19 cellular contexts compared by ENCODE assay signal in the genomic region with DNA sequence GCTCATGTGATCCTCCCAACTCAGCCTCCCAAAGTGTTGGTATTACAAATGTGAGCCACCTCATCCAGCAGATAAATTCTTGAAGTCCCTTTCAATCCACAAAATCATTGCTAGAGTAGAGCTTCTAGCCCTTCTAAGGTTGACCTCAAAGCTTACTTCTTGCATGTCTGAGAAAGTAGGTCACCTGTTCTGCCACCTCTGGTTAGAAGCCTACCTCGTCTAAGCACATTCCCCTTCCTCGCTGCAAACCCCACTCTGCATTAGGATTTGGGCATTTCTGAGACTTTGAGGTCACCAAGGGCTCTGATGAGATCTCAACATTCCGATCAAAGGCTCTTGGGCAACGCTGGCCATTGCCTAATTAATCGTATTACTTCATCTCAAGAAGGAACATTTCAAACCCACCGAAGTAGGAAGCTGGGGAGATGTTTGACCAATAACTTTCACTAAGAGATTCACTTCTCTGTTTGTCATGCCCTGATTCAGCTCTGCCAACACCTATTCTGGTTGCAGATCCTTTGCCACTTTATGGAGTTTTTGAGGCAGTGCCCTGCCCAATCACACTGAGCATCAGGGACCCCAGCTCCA. TPM values are rescaled to one million over a fixed set of nuclear protein-coding genes. Genes with fewer than 3 reads are reported as not detected.
DNase-seq lines count a peak whose midpoint lies in the region; ATAC-seq and TF ChIP-seq lines count a peak whose summit lies in the region.
"Had no signal": no experiment of that assay in that cellular context is flagged by ENCODE, and none has a peak within 500 bp of the region (broad histone marks: within the 10 kb centered on the region; RNA-seq: fewer than 3 reads in every experiment).

No MANE protein-coding gene starts in this region.

- H3K36me3 Mint-ChIP-seq in activated T-cell treated with anti-CD3 and anti-CD28 coated beads, Interleukin-2, amount 50 U/mL, for 4 hours (ENCODE audit: insufficient read depth), result peaks cover 35% of the 10 kb centered on the region
- H3K36me3 Mint-ChIP-seq: activated naive CD4-positive, alpha-beta T cell treated with anti-CD3 and anti-CD28 coated beads, Interleukin-2, amount 50 U/mL, for 24 hours had no signal

- H3K4me2 ChIP-seq in osteoblast (ENCODE audit: insufficient read depth, low read length), result no peak overlapping the region

- no peaks in the 10 kb centered on the region for H3K27me3 Mint-ChIP-seq in activated T-cell treated with anti-CD3 and anti-CD28 coated beads, Interleukin-2, amount 50 U/mL, for 4 hours (ENCODE audit: low read depth)
- H3K27me3 Mint-ChIP-seq: activated naive CD4-positive, alpha-beta T cell treated with anti-CD3 and anti-CD28 coated beads, Interleukin-2, amount 50 U/mL, for 24 hours had no signal

- intact Hi-C loops in esophagus muscularis mucosa (cut with DNase I), result loop anchor here (10.0 kb wide), 1 partner anchor 178 kb away; the partner anchor contains the start of gene LSM11

- no peaks in the 10 kb centered on the region for H4K20me1 ChIP-seq in osteoblast (ENCODE audit: insufficient read depth, low read length)

- no peak for DNase-seq in activated T-cell treated with anti-CD3 and anti-CD28 coated beads, Interleukin-2, amount 50 U/mL, for 4 hours
- no peak for DNase-seq in activated T-cell treated with anti-CD3 and anti-CD28 coated beads for 4 hours
- peak; percentile 4 for DNase-seq in SIG-M5 (lab: John Stamatoyannopoulos, UW)
- no peak for DNase-seq in esophagus muscularis mucosa (ENCODE audit: extremely low spot score)
- DNase-seq in stimulated activated CD4-positive, alpha-beta T cell treated with anti-CD3 and anti-CD28 coated beads, Interleukin-12 subunit alpha, Interleukin-12 subunit beta, amount 100 ng/mL, for 4 hours, result no peak
- no peak for DNase-seq in osteoblast (ENCODE audit: insufficient read length, low spot score, missing footprints)
- DNase-seq: effector CD8-positive, alpha-beta T cell; mammary epithelial cell; MM.1S; NCI-H2171; stimulated activated CD4-positive, alpha-beta T cell treated with anti-CD3 and anti-CD28 coated beads, Interleukin-4, amount 100 ng/mL, for 1 hour had no signal

- H3K9me3 ChIP-seq in esophagus muscularis mucosa (no peaks in the 10 kb centered on the region), stomach smooth muscle (ENCODE audit: control insufficient read depth in 2 of 2, low read length in 2 of 2) (no peaks in the 10 kb centered on the region), osteoblast (ENCODE audit: low read depth, low read length) (no peaks in the 10 kb centered on the region)
- H3K9me3 ChIP-seq: right atrium auricular region, SJSA1, tibial nerve had no signal

- ATAC-seq in activated T-cell treated with anti-CD3 and anti-CD28 coated beads, Interleukin-2, amount 50 U/mL, for 4 hours, result no peak
- ATAC-seq in HG02870 (IDR thresholded peaks at IDR 0.05; ENCODE audit: unreplicated experiment), result no peak
- ATAC-seq: HepG2 had no signal

- peaks cover 18% of the 10 kb centered on the region for H3K79me2 ChIP-seq in osteoblast (ENCODE audit: insufficient read depth, low read length)

- H3K36me3 ChIP-seq in esophagus muscularis mucosa (peaks cover 0 to 32% (median 0%) of the 10 kb centered on the region in 4 donors), stomach smooth muscle (ENCODE audit: control insufficient read depth in 2 of 2, insufficient read depth in 2 of 2, low read length in 2 of 2) (peaks cover 16 to 19% of the 10 kb centered on the region in 2 donors), osteoblast (ENCODE audit: insufficient read depth, low read length) (peaks cover 18% of the 10 kb centered on the region)

- TF ChIP-seq EP300 in esophagus muscularis mucosa (IDR thresholded peaks at IDR 0.05), result no peak

- H3K4me1 ChIP-seq in esophagus muscularis mucosa, result peaks cover 50 to 93% (median 85%) of the 10 kb centered on the region in 4 donors
- peaks cover 50% of the 10 kb centered on the region for H3K4me1 ChIP-seq in stomach smooth muscle (ENCODE audit: control insufficient read depth, insufficient read depth, low read length)
- peaks cover 33% of the 10 kb centered on the region for H3K4me1 ChIP-seq in osteoblast (ENCODE audit: insufficient read depth, low read length)

- no peak overlapping the region for H2AFZ ChIP-seq in osteoblast (ENCODE audit: low read length)

- H3K4me1 Mint-ChIP-seq in activated T-cell treated with anti-CD3 and anti-CD28 coated beads, Interleukin-2, amount 50 U/mL, for 4 hours (ENCODE audit: low read depth), result peaks cover 77% of the 10 kb centered on the region

- no peak overlapping the region for H3K9ac ChIP-seq in stomach smooth muscle (ENCODE audit: low read length in 2 of 2)

- WGBS in esophagus muscularis mucosa, result 77% methylated on average over 6 of the region's 6 CpGs

- H3K9me3 Mint-ChIP-seq in activated T-cell treated with anti-CD3 and anti-CD28 coated beads, Interleukin-2, amount 50 U/mL, for 4 hours, result no peaks in the 10 kb centered on the region
- H3K9me3 Mint-ChIP-seq: activated naive CD4-positive, alpha-beta T cell treated with anti-CD3 and anti-CD28 coated beads, Interleukin-2, amount 50 U/mL, for 24 hours; neural crest cell had no signal

- peak overlapping the region; percentile 33 for H3K4me3 Mint-ChIP-seq in activated T-cell treated with anti-CD3 and anti-CD28 coated beads, Interleukin-2, amount 50 U/mL, for 4 hours
- H3K4me3 Mint-ChIP-seq: activated naive CD4-positive, alpha-beta T cell treated with anti-CD3 and anti-CD28 coated beads, Interleukin-2, amount 50 U/mL, for 24 hours; neural crest cell had no signal

- H3K27me3 ChIP-seq in esophagus muscularis mucosa (no peaks in the 10 kb centered on the region), stomach smooth muscle (ENCODE audit: control insufficient read depth in 1 of 2, insufficient read depth in 2 of 2, low read length in 2 of 2) (no peaks in the 10 kb centered on the region), osteoblast (ENCODE audit: insufficient read depth, low read length) (no peaks in the 10 kb centered on the region)
- H3K27me3 ChIP-seq: right atrium auricular region, SJSA1, tibial nerve had no signal

- H3K27ac ChIP-seq in esophagus muscularis mucosa (replicated peaks in 1 of 4), result peak overlapping the region; percentile 42 to 90 (median 86)
- H3K27ac ChIP-seq in stomach smooth muscle (ENCODE audit: low read length), result peak overlapping the region; percentile 37
- no peak overlapping the region for H3K27ac ChIP-seq in osteoblast (ENCODE audit: low read depth, low read length)
- H3K27ac ChIP-seq: SJSA1, tibial nerve had no signal

- no peak overlapping the region for H3K4me3 ChIP-seq in esophagus muscularis mucosa
- H3K4me3 ChIP-seq in stomach smooth muscle (ENCODE audit: low read length in 2 of 2), result no peak overlapping the region
- no peak overlapping the region for H3K4me3 ChIP-seq in osteoblast (ENCODE audit: insufficient read depth, low read length)
- H3K4me3 ChIP-seq: right atrium auricular region, SJSA1, tibial nerve had no signal

- no peak for TF ChIP-seq POLR2A in esophagus muscularis mucosa (IDR thresholded peaks at IDR 0.05; ENCODE audit: low read depth)

- no peak for TF ChIP-seq CTCF in esophagus muscularis mucosa (IDR thresholded peaks at IDR 0.05)
- no peak for TF ChIP-seq CTCF in osteoblast (IDR thresholded peaks at IDR 0.05; ENCODE audit: extremely low read depth, low read depth, low read length)

RNA-seq across cellular contexts. Expression of gene ADAM19, which starts 8.6 kb away (rescaled TPM):
- total RNA-seq in activated T-cell treated with anti-CD3 and anti-CD28 coated beads, Interleukin-2, amount 50 U/mL, for 4 hours, result 10 to 100 TPM; 37.9 to 54.9 (median 49.2) TPM
- total RNA-seq in esophagus muscularis mucosa, result 10 to 100 TPM; 25.0 to 43.6 (median 28.1) TPM
- 12.1 and 14.5 TPM in 2 replicates for total RNA-seq in osteoblast
